ENCODE assay signal across 11 cellular contexts in the genomic region with DNA sequence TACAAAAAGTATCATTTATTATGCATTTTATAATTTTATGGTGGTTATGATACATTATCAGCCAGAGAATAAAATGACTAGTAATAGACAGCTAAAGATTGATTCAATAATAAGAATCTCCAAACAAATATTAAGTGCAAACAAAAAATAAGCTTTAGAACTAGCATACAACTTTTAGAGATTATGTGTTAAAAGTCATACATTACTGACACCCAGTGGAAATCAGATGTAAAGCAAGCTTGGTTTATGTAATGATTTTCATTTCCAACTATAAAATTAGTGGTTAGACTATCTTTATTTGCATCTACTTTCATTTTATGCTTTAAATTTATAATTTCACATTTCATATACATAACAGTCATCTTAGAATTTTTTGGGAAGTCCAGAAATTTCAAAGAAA. TPM values are rescaled to one million over a fixed set of nuclear protein-coding genes. Genes with fewer than 3 reads are reported as not detected.
DNase-seq lines count a peak whose midpoint lies in the region; ATAC-seq and TF ChIP-seq lines count a peak whose summit lies in the region.
"Had no signal": no experiment of that assay in that cellular context is flagged by ENCODE, and none has a peak within 500 bp of the region (broad histone marks: within the 10 kb centered on the region; RNA-seq: fewer than 3 reads in every experiment).

No MANE protein-coding gene starts in this region.

- H3K36me3 ChIP-seq in H7 (replicated peaks; ENCODE audit: control insufficient read depth, insufficient read depth, low read length) = no peaks in the 10 kb centered on the region
- no peaks in the 10 kb centered on the region for H3K36me3 ChIP-seq in gastroesophageal sphincter
- H3K36me3 ChIP-seq: stomach had no signal

- no peaks in the 10 kb centered on the region for H3K27me3 ChIP-seq in AG04450 (ENCODE audit: control insufficient read depth, insufficient read depth, low read length)
- no peaks in the 10 kb centered on the region for H3K27me3 ChIP-seq in H7 (ENCODE audit: control insufficient read depth, insufficient read depth, low read length)
- no peaks in the 10 kb centered on the region for H3K27me3 ChIP-seq in gastroesophageal sphincter
- H3K27me3 ChIP-seq: stomach had no signal

- H3K27ac ChIP-seq in AG04450 (ENCODE audit: low read depth, low read length) = no peak overlapping the region
- no peak overlapping the region for H3K27ac ChIP-seq in VCaP
- H3K27ac ChIP-seq in gastroesophageal sphincter = no peak overlapping the region
- H3K27ac ChIP-seq: stomach had no signal

- H3K9me3 ChIP-seq in AG04450 (ENCODE audit: control insufficient read depth, insufficient read depth, low read length) = no peaks in the 10 kb centered on the region
- H3K9me3 ChIP-seq in gastroesophageal sphincter = no peaks in the 10 kb centered on the region
- H3K9me3 ChIP-seq: stomach had no signal

- TF ChIP-seq POLR2A in gastroesophageal sphincter (IDR thresholded peaks at IDR 0.05) (no peak), erythroblast (IDR thresholded peaks at IDR 0.05; ENCODE audit: low read length) (no peak)

- POLR2A ChIA-PET in AG04450 (lab: Yijun Ruan, JAX) = no interaction called here

- TF ChIP-seq CTCF in AG04450 (IDR thresholded peaks at IDR 0.05; ENCODE audit: low read depth, low read length) (peak; percentile 38), VCaP (conservative IDR thresholded peaks at IDR 0.05) (peak; percentile 39; the same call in 1 of the 2 replicates), gastroesophageal sphincter (IDR thresholded peaks at IDR 0.05) (peak in 3 of 4 experiments; percentile 33 to 48 (median 38))

- TF ChIP-seq EP300 in gastroesophageal sphincter (IDR thresholded peaks at IDR 0.05) = no peak

- CTCF ChIA-PET in AG04450 (lab: Charles Lee) = interaction anchor here (0.9 to 4.9 kb wide), 5 partner anchors 34 to 349 kb away, joined by 3 to 41 read pairs (median 4); no protein-coding TSS in a partner anchor

- ATAC-seq in gastroesophageal sphincter = no peak
- ATAC-seq in GM18858 (IDR thresholded peaks at IDR 0.05; ENCODE audit: unreplicated experiment) = no peak
- ATAC-seq: right cardiac atrium had no signal

- DNase-seq in AG04450 (ENCODE audit: low read depth, low spot score) = no peak
- peak; percentile 44 for DNase-seq in H7
- DNase-seq in NCI-H2107 (lab: John Stamatoyannopoulos, UW) = no peak
- no peak for DNase-seq in cerebellar cortex (ENCODE audit: low spot score)
- DNase-seq in erythroblast (lab: John Stamatoyannopoulos, UW) = no peak
- DNase-seq: NCI-H187, right cardiac atrium, stomach had no signal

- H3K4me1 ChIP-seq in gastroesophageal sphincter = no peaks in the 10 kb centered on the region
- H3K4me1 ChIP-seq: stomach had no signal

- H3K4me3 ChIP-seq in AG04450 (ENCODE audit: low read depth, low read length) (no peak overlapping the region), H7 (ENCODE audit: insufficient read depth, low read depth, low read length) (no peak overlapping the region), gastroesophageal sphincter (no peak overlapping the region)
- H3K4me3 ChIP-seq: stomach had no signal

RNA-seq across cellular contexts. Expression of gene IL13RA2, which starts 57.7 kb away (rescaled TPM):
- 0.50 and 0.56 TPM in 2 replicates for polyA plus RNA-seq in AG04450 (2011; rRNA removed)
- polyA minus RNA-seq in AG04450 (2011; rRNA and poly(A)+ RNA removed) = not detected in 2 replicates
- total RNA-seq in H7 (2014; rRNA removed; shearing (Covaris generic)) = not detected in 2 replicates
- total RNA-seq in gastroesophageal sphincter = 1 to 10 TPM in 1 of 4 donors, under 1 TPM in 1, not detected in 2; 0.22 to 1.3 TPM
